15 cellular contexts compared by ENCODE assay signal in genomic region chr16:86256995-86257394, GRCh38.
A peak's percentile ranks its signal among the peaks of the same experiment; 100 is the strongest.
DNase-seq lines count a peak whose midpoint lies in the region; ATAC-seq and TF ChIP-seq lines count a peak whose summit lies in the region.
"Had no signal": no experiment of that assay in that cellular context is flagged by ENCODE, and none has a peak within 500 bp of the region (broad histone marks: within the 10 kb centered on the region; RNA-seq: fewer than 3 reads in every experiment).

No MANE protein-coding gene starts in this region.

- no peak for TF ChIP-seq CTCF in fibroblast of pulmonary artery (IDR thresholded peaks at IDR 0.05; ENCODE audit: low read length, missing control alignments)

- ATAC-seq in GM21723 (IDR thresholded peaks at IDR 0.05; ENCODE audit: unreplicated experiment): no peak
- no peak for ATAC-seq in GM21619 (IDR thresholded peaks at IDR 0.05; ENCODE audit: unreplicated experiment)

- H3K4me3 ChIP-seq in fibroblast of pulmonary artery (replicated peaks; ENCODE audit: low read depth, low read length): no peak overlapping the region
- H3K4me3 ChIP-seq: BLaER1, HAP-1 had no signal

- DNase-seq in A172 (ENCODE audit: low spot score) (peak; percentile 13), EH (ENCODE audit: low read depth) (peak; percentile 25), amniotic epithelial cell (ENCODE audit: low read depth) (peak; percentile 13), fibroblast of pulmonary artery (ENCODE audit: low read depth) (peak; percentile 3), middle frontal gyrus (ENCODE audit: extremely low spot score, low spot score) (no peak)
- DNase-seq: AML-193; Caco-2; CD8-positive, alpha-beta memory T cell; DND-41; GF-D8; GOT3 had no signal
